ENCODE assay signal across 8 cellular contexts in genomic region chr2:73112026-73112912, GRCh38. TPM values are rescaled to one million over a fixed set of nuclear protein-coding genes. Genes with fewer than 3 reads are reported as not detected.
DNase-seq lines count a peak whose midpoint lies in the region; ATAC-seq and TF ChIP-seq lines count a peak whose summit lies in the region.

No MANE protein-coding gene starts in this region.

- H3K27me3 ChIP-seq in stomach: peaks cover 0 to 20% (median 0%) of the 10 kb centered on the region in 3 donors

- TF ChIP-seq POLR2A in lower leg skin (IDR thresholded peaks at IDR 0.05) (no peak), stomach (IDR thresholded peaks at IDR 0.05) (no peak)

- no peaks in the 10 kb centered on the region for H3K9me3 ChIP-seq in stomach

- H3K36me3 ChIP-seq in stomach: no peaks in the 10 kb centered on the region

- peak; percentile 7 for DNase-seq in activated effector memory CD4-positive, alpha-beta T cell treated with Interleukin-2 at 50 U/mL for 16 hours
- DNase-seq in activated effector memory CD4-positive, alpha-beta T cell treated with anti-CD3 and anti-CD28 coated beads, Interleukin-2, amount 50 U/mL, for 16 hours: no peak
- DNase-seq in SW480 (ENCODE audit: low spot score): peak; percentile 28
- DNase-seq in coronary artery (ENCODE audit: low spot score): no peak
- DNase-seq in lower leg skin (ENCODE audit: low spot score in 2 of 2): no peak
- peak; percentile 38 for DNase-seq in stomach

- H3K27ac ChIP-seq in coronary artery: peak overlapping the region; percentile 84 to 92
- H3K27ac ChIP-seq in stomach: peak overlapping the region; percentile 86 to 97 (median 91)

- no peak for TF ChIP-seq EP300 in stomach (IDR thresholded peaks at IDR 0.05)

- H3K4me3 ChIP-seq in coronary artery (peak overlapping the region; percentile 85), lower leg skin (ENCODE audit: low read depth, poor library complexity, severe bottlenecking) (peak overlapping the region; percentile 77), stomach (peak overlapping the region; percentile 82 to 87 (median 86))

- peaks cover 37 to 54% (median 46%) of the 10 kb centered on the region in 4 donors for H3K4me1 ChIP-seq in stomach

- TF ChIP-seq CTCF in coronary artery (IDR thresholded peaks at IDR 0.05): no peak
- no peak for TF ChIP-seq CTCF in lower leg skin (IDR thresholded peaks at IDR 0.05)
- no peak for TF ChIP-seq CTCF in stomach (IDR thresholded peaks at IDR 0.05)

- peak; percentile 15 for ATAC-seq in HG03045 (IDR thresholded peaks at IDR 0.05; ENCODE audit: unreplicated experiment)
- ATAC-seq in GM21515 (IDR thresholded peaks at IDR 0.05; ENCODE audit: unreplicated experiment): no peak

- WGBS in lower leg skin, 2 donors: 1 to 2% methylated on average over 55 to 56 of the region's 88 CpGs
- 1 to 3% (median 2%) methylated on average over 32 to 88 of the region's 88 CpGs for WGBS in stomach, 5 donors

- intact Hi-C loops in lower leg skin (cut with DNase I; ENCODE audit: low total_unique reads) (no loop called here), stomach (cut with DNase I; ENCODE audit: low total_unique reads) (loop anchor here (5.0 kb wide), 1 partner anchor 35 kb away; no protein-coding TSS in a partner anchor)

RNA-seq across cellular contexts. Expression of gene RAB11FIP5, which starts 0.5 kb away (rescaled TPM):
- total RNA-seq in lower leg skin: 10 to 100 TPM; 35.7 to 43.7 (median 42.0) TPM
- 10 to 100 TPM in 4 of 5 donors, 1 to 10 TPM in 1; 4.7 to 39.1 (median 19.6) TPM for total RNA-seq in stomach
- polyA plus RNA-seq in stomach: 10 to 100 TPM in 1 of 3 donors, 1 to 10 TPM in 2; 7.0 to 13.1 (median 7.1) TPM

RNA-seq across cellular contexts. Expression of gene SFXN5, which starts 40.8 kb away (rescaled TPM):
- total RNA-seq in lower leg skin: 10 to 100 TPM in 3 of 4 donors, 1 to 10 TPM in 1; 8.4 to 18.3 (median 15.3) TPM
- 100 to 1,000 TPM in 1 of 5 donors, 10 to 100 TPM in 4; 17.0 to 118 (median 38.5) TPM for total RNA-seq in stomach
- 1 to 10 TPM; 2.7 to 9.4 (median 5.7) TPM for polyA plus RNA-seq in stomach

Comparison
In these comparisons a context has a peak if more than half of its experiments do, and no peak if none do; other contexts are left out.
1. DNase-seq: peak in activated effector memory CD4-positive, alpha-beta T cell treated with Interleukin-2 at 50 U/mL for 16 hours (single experiment), SW480 (single experiment) and stomach (single experiment); none in activated effector memory CD4-positive, alpha-beta T cell treated with anti-CD3 and anti-CD28 coated beads, Interleukin-2, amount 50 U/mL, for 16 hours (single experiment), coronary artery (single experiment) and lower leg skin (0 of 2).
2. Peak in every context shown above with its lines, with median percentiles within 50 percentile points of each other: H3K4me3 ChIP-seq.